Comparison of ENCODE assay signal across 21 cellular contexts in genomic region chr17:3946711-3947235, GRCh38. TPM values are rescaled to one million over a fixed set of nuclear protein-coding genes. Genes with fewer than 3 reads are reported as not detected.
DNase-seq lines count a peak whose midpoint lies in the region; ATAC-seq and TF ChIP-seq lines count a peak whose summit lies in the region.
"Had no signal": no experiment of that assay in that cellular context is flagged by ENCODE, and none has a peak within 500 bp of the region (broad histone marks: within the 10 kb centered on the region; RNA-seq: fewer than 3 reads in every experiment).

No MANE protein-coding gene starts in this region.

- no peak for TF ChIP-seq POLR2A in heart left ventricle (IDR thresholded peaks at IDR 0.05)

- H3K4me3 ChIP-seq in right cardiac atrium (ENCODE audit: low read length) (no peak overlapping the region), heart left ventricle (no peak overlapping the region), BE2C (ENCODE audit: low read depth, low read length) (no peak overlapping the region)
- H3K4me3 ChIP-seq: A549, BLaER1 had no signal

- H3K36me3 ChIP-seq in heart left ventricle: peaks cover 0 to 51% (median 0%) of the 10 kb centered on the region in 9 donors
- H3K36me3 ChIP-seq in BE2C: no peaks in the 10 kb centered on the region

- no peak for TF ChIP-seq CTCF in heart left ventricle (IDR thresholded peaks at IDR 0.05)
- no peak for TF ChIP-seq CTCF in BE2C (IDR thresholded peaks at IDR 0.05; ENCODE audit: low read depth, low read length)

- ATAC-seq in right cardiac atrium: no peak
- ATAC-seq in heart left ventricle: no peak
- ATAC-seq in HG02884 (IDR thresholded peaks at IDR 0.05; ENCODE audit: unreplicated experiment): no peak

- WGBS in right cardiac atrium: 65% methylated on average over 5 of the region's 5 CpGs
- WGBS in heart left ventricle, 4 donors: 45 to 72% (median 67%) methylated on average over 3 to 5 of the region's 5 CpGs

- H3K27me3 ChIP-seq in right cardiac atrium (ENCODE audit: control insufficient read depth, insufficient read depth) (no peaks in the 10 kb centered on the region), heart left ventricle (no peaks in the 10 kb centered on the region), BE2C (no peaks in the 10 kb centered on the region)
- H3K27me3 ChIP-seq: BLaER1 had no signal

- intact Hi-C loops in right cardiac atrium (cut with DNase I) (no loop called here), heart left ventricle (cut with DNase I) (no loop called here)

- H3K27ac ChIP-seq in right cardiac atrium (ENCODE audit: low read length) (no peak overlapping the region), heart left ventricle (no peak overlapping the region)
- H3K27ac ChIP-seq: A549, BLaER1 had no signal

- no peaks in the 10 kb centered on the region for H3K9me3 ChIP-seq in right cardiac atrium (ENCODE audit: control insufficient read depth, low read length)
- no peaks in the 10 kb centered on the region for H3K9me3 ChIP-seq in heart left ventricle
- no peaks in the 10 kb centered on the region for H3K9me3 ChIP-seq in BE2C
- H3K9me3 ChIP-seq: A549, BLaER1, Caco-2 had no signal

- DNase-seq in right cardiac atrium (peak in 2 of 3 donors; percentile 16 to 40), heart left ventricle (no peak), M059J (ENCODE audit: low read depth) (peak; percentile 24), astrocyte of the hippocampus (ENCODE audit: low read depth, low spot score) (peak; percentile 32), NCI-H1105 (lab: John Stamatoyannopoulos, UW) (no peak), middle frontal gyrus (ENCODE audit: extremely low spot score, low spot score) (no peak), BE2C (no peak)
- DNase-seq: Caco-2; CD4-positive, alpha-beta memory T cell; GDM1; NCI-H1092 treated with DMSO at 0.1 percent for 48 hours; NCI-H2029 treated with DMSO at 0.1 percent for 48 hours; NCI-H748 treated with DMSO at 0.1 percent for 48 hours; RPMI8226; SHP77 had no signal

- H3K4me1 ChIP-seq in right cardiac atrium (ENCODE audit: control insufficient read depth, insufficient read depth, low read length) (no peaks in the 10 kb centered on the region), heart left ventricle (peaks cover 0 to 21% (median 5%) of the 10 kb centered on the region in 12 donors), BE2C (no peaks in the 10 kb centered on the region)
- H3K4me1 ChIP-seq: A549, Caco-2 had no signal

RNA-seq across cellular contexts. Expression of gene ATP2A3, which starts 17.5 kb away (rescaled TPM):
- 10 to 100 TPM; 10.5 to 16.6 (median 15.5) TPM for total RNA-seq in right cardiac atrium
- 7.9 TPM for polyA plus RNA-seq in right cardiac atrium
- total RNA-seq in heart left ventricle: 10 to 100 TPM in 1 of 9 donors, 1 to 10 TPM in 8; 3.3 to 19.7 (median 7.0) TPM
- 10 to 100 TPM in 1 of 2 donors, 1 to 10 TPM in 1; 5.1 to 21.8 TPM for polyA plus RNA-seq in heart left ventricle
- total RNA-seq in M059J (2014; rRNA removed; shearing (Covaris generic)): 0.10 TPM in 1 of 2 replicates, not detected in the other
- polyA plus RNA-seq in BE2C (2012; ENCODE audit: insufficient read depth, insufficient read length, low read depth): 1.1 TPM

RNA-seq across cellular contexts. Expression of gene P2RX1, which starts 30.5 kb away (rescaled TPM):
- total RNA-seq in right cardiac atrium (1 to 10 TPM in 3 of 4 donors, under 1 TPM in 1; 0.74 to 3.8 (median 1.4) TPM), heart left ventricle (1 to 10 TPM in 2 of 9 donors, under 1 TPM in 7; 0.22 to 5.5 (median 0.52) TPM)
- polyA plus RNA-seq in right cardiac atrium (1.1 TPM), heart left ventricle (1 to 10 TPM in 1 of 2 donors, under 1 TPM in 1; 0.19 to 1.4 TPM)
- total RNA-seq in M059J (2014; rRNA removed; shearing (Covaris generic)): not detected in 2 replicates
- polyA plus RNA-seq in BE2C (2012; ENCODE audit: insufficient read depth, insufficient read length, low read depth): 0.26 TPM
- total RNA-seq: CD4-positive, alpha-beta memory T cell; Daoy; H4; NCI-H460 had no signal
- polyA plus RNA-seq: CD4-positive, alpha-beta memory T cell had no signal

RNA-seq across cellular contexts. Expression of gene CAMKK1, which starts 53.9 kb away (rescaled TPM):
- 1 to 10 TPM; 4.2 to 6.7 (median 6.0) TPM for total RNA-seq in right cardiac atrium
- polyA plus RNA-seq in right cardiac atrium: 4.5 TPM
- 1 to 10 TPM; 2.0 to 6.8 (median 4.3) TPM for total RNA-seq in heart left ventricle
- 1 to 10 TPM; 2.0 to 4.2 TPM for polyA plus RNA-seq in heart left ventricle
- total RNA-seq in M059J (2014; rRNA removed; shearing (Covaris generic)): 1.7 and 1.8 TPM in 2 replicates
- polyA plus RNA-seq in BE2C (2012; ENCODE audit: insufficient read depth, insufficient read length, low read depth): 11.6 TPM

Comparison
In these comparisons a context has a peak if more than half of its experiments do, and no peak if none do; other contexts are left out.
1. DNase-seq: peak in right cardiac atrium (2 of 3), M059J (single experiment) and astrocyte of the hippocampus (single experiment); none in heart left ventricle (0 of 5), NCI-H1105 (single experiment), middle frontal gyrus (single experiment) and BE2C (single experiment).